In the genomic region with DNA sequence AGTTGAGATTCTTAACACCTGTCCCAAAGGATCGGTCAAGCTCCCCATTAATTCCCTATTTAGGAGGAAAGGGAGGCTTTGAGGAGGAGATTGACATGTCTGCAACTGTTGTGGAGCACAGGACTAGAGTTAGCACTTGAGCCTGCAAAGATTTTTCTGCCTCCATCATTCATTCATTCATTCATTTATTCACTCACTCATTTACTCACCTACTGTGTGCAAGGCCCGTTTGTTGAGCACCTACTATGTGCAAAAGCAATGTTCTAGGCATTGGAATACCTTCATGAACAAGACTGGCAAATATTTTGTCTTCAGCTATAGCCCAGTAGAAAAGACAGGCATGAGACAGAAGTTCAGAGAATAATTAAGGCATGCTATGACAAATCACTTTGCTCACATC, we compare ENCODE assay signal across 27 cellular contexts.
"Had no signal": no experiment of that assay in that cellular context is flagged by ENCODE, and none has a peak within 500 bp of the region (broad histone marks: within the 10 kb centered on the region; RNA-seq: fewer than 3 reads in every experiment).

No MANE protein-coding gene starts in this region.

- ATAC-seq: stimulated activated effector memory CD8-positive, alpha-beta T cell treated with anti-CD3 and anti-CD28 coated beads, Interleukin-12 subunit alpha, Interleukin-12 subunit beta, amount 100 ng/mL, for 72 hours; stimulated activated memory B cell treated with anti-CD40 and anti-IgM and Interleukin-4, amounts not matched to agents 10 μg/mL and 1 μg/mL and 100 μg/mL, for 72 hours; stimulated activated naive B cell treated with anti-CD40 and anti-IgM and Interleukin-4, amounts not matched to agents 10 μg/mL and 1 μg/mL and 100 μg/mL, for 72 hours; stimulated activated naive CD8-positive, alpha-beta T cell treated with anti-CD3 and anti-CD28 coated beads, Interleukin-15, amount 100 ng/mL, for 72 hours; stimulated activated naive CD8-positive, alpha-beta T cell treated with anti-CD3 and anti-CD28 coated beads, Interleukin-15, Interleukin-2, amounts not matched to agents 100 U/mL and 50 U/mL, for 24 hours; upper lobe of right lung had no signal

- H3K4me1 ChIP-seq: thyroid gland, tibial artery, uterus had no signal

- H3K27me3 ChIP-seq: testis, thyroid gland, transverse colon, upper lobe of left lung, uterus, vagina had no signal

- DNase-seq: stimulated activated CD4-positive, alpha-beta T cell treated with anti-CD3 and anti-CD28 coated beads, Interleukin-2, amount 100 ng/mL, for 48 hours; stimulated activated CD4-positive, alpha-beta T cell treated with anti-CD3 and anti-CD28 coated beads, Interleukin-4, amount 100 ng/mL, for 1 hour; stimulated activated CD4-positive, alpha-beta T cell treated with anti-CD3 and anti-CD28 coated beads, Interleukin-4, amount 100 ng/mL, for 24 hours; stimulated activated CD4-positive, alpha-beta T cell treated with anti-CD3 and anti-CD28 coated beads, Interleukin-4, amount 100 ng/mL, for 4 hours; stimulated activated CD8-positive, alpha-beta memory T cell treated with anti-CD3 and anti-CD28 coated beads, Interleukin-4, amount 100 ng/mL, for 48 hours; stimulated activated naive B cell treated with anti-CD40 and anti-IgM and Interleukin-4, amounts not matched to agents 10 μg/mL and 1 μg/mL and 100 μg/mL, for 72 hours; stimulated activated naive CD4-positive, alpha-beta T cell; stimulated activated naive CD4-positive, alpha-beta T cell treated with Interleukin-2 at 50 U/mL for 16 hours; stimulated activated naive CD8-positive, alpha-beta T cell treated with anti-CD3 and anti-CD28 coated beads, Interleukin-15, amount 100 ng/mL, for 72 hours; stimulated activated naive CD8-positive, alpha-beta T cell treated with anti-CD3 and anti-CD28 coated beads, Interleukin-15, Interleukin-2, amounts not matched to agents 100 U/mL and 50 U/mL, for 24 hours; stomach; substantia nigra; testis; thyroid gland; tibial artery; transverse colon; trophoblast cell; upper lobe of left lung; upper lobe of right lung; uterus had no signal

- H3K4me3 ChIP-seq: stomach, suprapubic skin, testis, thoracic aorta, thyroid gland, tibial artery, tibial nerve, transverse colon, upper lobe of left lung, upper lobe of right lung, uterus, vagina had no signal

- H3K27ac ChIP-seq: stomach, suprapubic skin, testis, thoracic aorta, thyroid gland, tibial artery, tibial nerve, transverse colon, upper lobe of left lung, upper lobe of right lung, vagina had no signal

- FAIRE-seq: urothelium cell line had no signal

- H3K36me3 ChIP-seq: stomach, suprapubic skin, thoracic aorta, thyroid gland, tibial artery, tibial nerve, transverse colon, upper lobe of left lung, upper lobe of right lung, uterus, vagina had no signal

- H3K9me3 ChIP-seq: stomach, suprapubic skin, testis, thoracic aorta, thyroid gland, tibial artery, tibial nerve, transverse colon, upper lobe of left lung, upper lobe of right lung, uterus, vagina had no signal
